Comparison of ENCODE assay signal across 1 cellular context in the genomic region with DNA sequence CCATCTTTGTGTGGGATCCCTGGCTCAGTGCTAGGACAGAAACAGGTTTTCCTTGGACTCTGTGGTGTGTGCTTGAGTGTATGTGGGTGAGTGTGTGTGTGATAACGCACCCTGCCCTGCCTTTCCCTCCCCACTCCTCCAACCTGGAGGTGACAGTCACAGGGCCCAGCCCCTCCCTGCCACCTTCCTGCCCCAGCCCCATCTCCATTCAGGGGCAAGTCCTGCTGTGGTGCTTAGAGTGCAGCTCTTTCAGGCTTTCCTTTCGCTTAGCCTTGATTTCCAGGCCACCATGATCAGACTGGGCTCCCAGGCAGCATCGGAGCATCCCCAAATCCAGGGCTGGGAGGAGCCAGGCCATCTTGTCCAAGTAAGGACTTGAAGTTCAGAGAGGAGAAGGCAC.
TF ChIP-seq lines count a peak whose summit lies in the region.

No MANE protein-coding gene starts in this region.

TF ChIP-seq in endothelial cell of umbilical vein, 7 proteins besides CTCF, POLR2A, EP300 and RAD21 (continued from another document):
- TF ChIP-seq JUN (IDR thresholded peaks at IDR 0.05; ENCODE audit: borderline replicate concordance, insufficient read depth, insufficient read length, low read depth) (no peak), MYC (IDR thresholded peaks at IDR 0.05; ENCODE audit: low read depth, low read length) (no peak), GATA2 (IDR thresholded peaks at IDR 0.05; ENCODE audit: insufficient read depth, insufficient read length, low read depth, low read length) (no peak), FOS (IDR thresholded peaks at IDR 0.05; ENCODE audit: borderline replicate concordance, insufficient read depth, low read length) (no peak), EZH2 (IDR thresholded peaks at IDR 0.05; ENCODE audit: borderline replicate concordance, low read depth, low read length, severe bottlenecking) (no peak), POLR2AphosphoS5 (IDR thresholded peaks at IDR 0.05; ENCODE audit: insufficient read depth, low read depth, low read length) (no peak)
TF ChIP-seq in endothelial cell of umbilical vein: peak in this region for 0.
